ENCODE assay signal across 34 cellular contexts in genomic region chr6:72836971-72837370, GRCh38.
"Had no signal": no experiment of that assay in that cellular context is flagged by ENCODE, and none has a peak within 500 bp of the region (broad histone marks: within the 10 kb centered on the region; RNA-seq: fewer than 3 reads in every experiment).

No MANE protein-coding gene starts in this region.

- H3K4me1 ChIP-seq: adrenal gland, body of pancreas, breast epithelium had no signal

- DNase-seq: activated effector memory CD4-positive, alpha-beta T cell treated with anti-CD3 and anti-CD28 coated beads, Interleukin-2, amount 50 U/mL, for 16 hours; activated effector memory CD4-positive, alpha-beta T cell treated with Interleukin-2 at 50 U/mL for 16 hours; activated gamma-delta T cell; activated gamma-delta T cell treated with Interleukin-2 at 50 U/mL for 16 hours; activated naive CD4-positive, alpha-beta T cell; activated naive CD4-positive, alpha-beta T cell treated with anti-CD3 and anti-CD28 coated beads for 36 hours; activated naive CD4-positive, alpha-beta T cell treated with anti-CD3 and anti-CD28 coated beads, Interleukin-2, amount 10 ng/mL, durations not matched to agents 7 days and 5 days; activated naive CD4-positive, alpha-beta T cell treated with anti-CD3 and anti-CD28 coated beads, Interleukin-2, amount 50 U/mL, for 16 hours; activated naive CD4-positive, alpha-beta T cell treated with Interleukin-2 at 50 U/mL for 16 hours; activated naive CD8-positive, alpha-beta T cell treated with anti-CD3 and anti-CD28 coated beads for 36 hours; activated naive CD8-positive, alpha-beta T cell treated with anti-CD3 and anti-CD28 coated beads, Interleukin-2, amount 10 ng/mL, durations not matched to agents 7 days and 5 days; activated naive CD8-positive, alpha-beta T cell treated with anti-CD3 and anti-CD28 coated beads, Interleukin-2, amount 50 U/mL, for 24 hours; activated T-cell treated with anti-CD3 and anti-CD28 coated beads, Interleukin-2, amount 50 U/mL, for 1 hour; activated T-cell treated with anti-CD3 and anti-CD28 coated beads, Interleukin-2, amount 50 U/mL, for 24 hours; activated T-cell treated with anti-CD3 and anti-CD28 coated beads, Interleukin-2, amount 50 U/mL, for 4 hours; activated T-cell treated with anti-CD3 and anti-CD28 coated beads, Interleukin-2, amount 50 U/mL, for 48 hours; activated T-cell treated with anti-CD3 and anti-CD28 coated beads, Interleukin-2, amount 50 U/mL, for 72 hours; adrenal gland; amniotic stem cell; amygdala; anterior cingulate cortex; aorta; body of pancreas; brain microvascular endothelial cell; caudate nucleus; central memory CD4-positive, alpha-beta T cell; cerebellar nuclear complex had no signal

- H3K36me3 ChIP-seq: adrenal gland, ascending aorta, brain microvascular endothelial cell, breast epithelium, cardiac muscle cell had no signal

- ATAC-seq: activated naive CD4-positive, alpha-beta T cell treated with anti-CD3 and anti-CD28 coated beads, Interleukin-2, amount 50 U/mL, for 72 hours; activated naive CD8-positive, alpha-beta T cell treated with anti-CD3 and anti-CD28 coated beads, Interleukin-2, amount 50 U/mL, for 24 hours; activated T-cell treated with anti-CD3 and anti-CD28 coated beads, Interleukin-2, amount 50 U/mL, for 4 hours; activated T-cell treated with anti-CD3 and anti-CD28 coated beads, Interleukin-2, amount 50 U/mL, for 72 hours; activated T-helper 17 cell treated with anti-CD3 and anti-CD28 coated beads, Interleukin-2, amount 50 U/mL, for 72 hours; body of pancreas had no signal

- H3K9me3 ChIP-seq: adrenal gland, ascending aorta, body of pancreas, breast epithelium had no signal

- FAIRE-seq: astrocyte, bronchial epithelial cell had no signal

- H3K27ac ChIP-seq: adrenal gland, ascending aorta, body of pancreas, brain microvascular endothelial cell, breast epithelium, cardiac muscle cell had no signal

- H3K4me3 ChIP-seq: adrenal gland, ascending aorta, body of pancreas, breast epithelium, cardiac muscle cell had no signal

- H3K27me3 ChIP-seq: adrenal gland, ascending aorta, body of pancreas, brain microvascular endothelial cell, breast epithelium, cardiac muscle cell had no signal
